16 cellular contexts compared by ENCODE assay signal in genomic region chr14:50340945-50341344, GRCh38. TPM values are rescaled to one million over a fixed set of nuclear protein-coding genes. Genes with fewer than 3 reads are reported as not detected.
DNase-seq lines count a peak whose midpoint lies in the region; ATAC-seq and TF ChIP-seq lines count a peak whose summit lies in the region.
"Had no signal": no experiment of that assay in that cellular context is flagged by ENCODE, and none has a peak within 500 bp of the region (broad histone marks: within the 10 kb centered on the region; RNA-seq: fewer than 3 reads in every experiment).

No MANE protein-coding gene starts in this region.

- no peaks in the 10 kb centered on the region for H3K9me3 Mint-ChIP-seq in immature natural killer cell
- H3K9me3 Mint-ChIP-seq: activated T-helper 17 cell treated with anti-CD3 and anti-CD28 coated beads, Interleukin-2, amount 50 U/mL, for 72 hours; T-helper 2 cell treated with Interferon-gamma antibody and Interleukin-4, amounts not matched to agents 5 μg/mL and 100 μg/mL, for 36 hours had no signal

- DNase-seq in GM12864 (ENCODE audit: low read depth) = no peak
- no peak for DNase-seq in RWPE2 (ENCODE audit: low spot score)
- peak; percentile 37 for DNase-seq in esophagus muscularis mucosa (ENCODE audit: extremely low spot score)
- DNase-seq in mucosa of gallbladder (ENCODE audit: low spot score) = no peak
- no peak for DNase-seq in right cardiac atrium
- DNase-seq in immature natural killer cell = no peak
- DNase-seq in effector CD4-positive, alpha-beta T cell = no peak
- DNase-seq: islet precursor cell, midbrain, NCI-H1092, posterior cingulate gyrus had no signal

- H3K4me1 ChIP-seq in RWPE2 (ENCODE audit: insufficient read depth, poor library complexity, severe bottlenecking) (peaks cover 9% of the 10 kb centered on the region), esophagus muscularis mucosa (peaks cover 30 to 57% (median 51%) of the 10 kb centered on the region in 4 donors), right cardiac atrium (ENCODE audit: control insufficient read depth, insufficient read depth, low read length) (peaks cover 8% of the 10 kb centered on the region)

- peaks cover 4 to 8% (median 4%) of the 10 kb centered on the region in 3 donors for H3K36me3 Mint-ChIP-seq in immature natural killer cell

- H3K27ac ChIP-seq in 22Rv1 (no peak overlapping the region), RWPE2 (ENCODE audit: poor library complexity, severe bottlenecking) (no peak overlapping the region), esophagus muscularis mucosa (replicated peaks in 1 of 4) (no peak overlapping the region), right cardiac atrium (ENCODE audit: low read length) (no peak overlapping the region)
- H3K27ac ChIP-seq: RWPE1 had no signal

- no peak for TF ChIP-seq EP300 in esophagus muscularis mucosa (IDR thresholded peaks at IDR 0.05)

- 95% methylated on average over 9 of the region's 9 CpGs for WGBS in esophagus muscularis mucosa
- WGBS in right cardiac atrium = 92% methylated on average over 9 of the region's 9 CpGs

- ATAC-seq in RWPE2 (ENCODE audit: low read depth) = no peak
- no peak for ATAC-seq in right cardiac atrium
- ATAC-seq: activated T-helper 17 cell treated with anti-CD3 and anti-CD28 coated beads, Interleukin-2, amount 50 U/mL, for 72 hours had no signal

- H3K4me3 ChIP-seq in GM12864 (ENCODE audit: low read depth, low read length) = no peak overlapping the region
- H3K4me3 ChIP-seq in RWPE2 (ENCODE audit: severe bottlenecking) = no peak overlapping the region
- no peak overlapping the region for H3K4me3 ChIP-seq in esophagus muscularis mucosa
- H3K4me3 ChIP-seq in right cardiac atrium (ENCODE audit: low read length) = no peak overlapping the region
- H3K4me3 ChIP-seq: tibial nerve had no signal

- H3K9me3 ChIP-seq in RWPE2 (ENCODE audit: severe bottlenecking) (no peaks in the 10 kb centered on the region), esophagus muscularis mucosa (no peaks in the 10 kb centered on the region), right cardiac atrium (ENCODE audit: control insufficient read depth, low read length) (no peaks in the 10 kb centered on the region)
- H3K9me3 ChIP-seq: tibial nerve had no signal

- H3K27me3 Mint-ChIP-seq in immature natural killer cell (ENCODE audit: low read depth in 3 of 3) = no peaks in the 10 kb centered on the region
- H3K27me3 Mint-ChIP-seq: activated T-helper 17 cell treated with anti-CD3 and anti-CD28 coated beads, Interleukin-2, amount 50 U/mL, for 72 hours had no signal

- no peak overlapping the region for H3K4me3 Mint-ChIP-seq in immature natural killer cell
- H3K4me3 Mint-ChIP-seq: activated T-helper 17 cell treated with anti-CD3 and anti-CD28 coated beads, Interleukin-2, amount 50 U/mL, for 72 hours; T-helper 2 cell treated with Interferon-gamma antibody and Interleukin-4, amounts not matched to agents 5 μg/mL and 100 μg/mL, for 36 hours had no signal

- no peaks in the 10 kb centered on the region for H3K27me3 ChIP-seq in RWPE2 (ENCODE audit: insufficient read depth, poor library complexity, severe bottlenecking)
- H3K27me3 ChIP-seq in esophagus muscularis mucosa = no peaks in the 10 kb centered on the region
- H3K27me3 ChIP-seq in right cardiac atrium (ENCODE audit: control insufficient read depth, insufficient read depth) = no peaks in the 10 kb centered on the region
- H3K27me3 ChIP-seq: tibial nerve had no signal

- peaks cover 12 to 26% of the 10 kb centered on the region in 2 donors for H3K4me1 Mint-ChIP-seq in immature natural killer cell

- H3K36me3 ChIP-seq in RWPE2 (ENCODE audit: low read depth) (no peaks in the 10 kb centered on the region), esophagus muscularis mucosa (peaks cover 0 to 11% (median 3%) of the 10 kb centered on the region in 4 donors)

- intact Hi-C loops in esophagus muscularis mucosa (cut with DNase I) = loop anchor here (10.0 kb wide), 1 partner anchor 54 kb away; the partner anchor contains the start of gene CDKL1
- intact Hi-C loops in right cardiac atrium (cut with DNase I) = no loop called here

- no peak for TF ChIP-seq POLR2A in esophagus muscularis mucosa (IDR thresholded peaks at IDR 0.05; ENCODE audit: low read depth)

- no peak overlapping the region for H3K27ac Mint-ChIP-seq in immature natural killer cell
- H3K27ac Mint-ChIP-seq: activated T-helper 17 cell treated with anti-CD3 and anti-CD28 coated beads, Interleukin-2, amount 50 U/mL, for 72 hours; T-helper 2 cell treated with Interferon-gamma antibody and Interleukin-4, amounts not matched to agents 5 μg/mL and 100 μg/mL, for 36 hours had no signal

- peak; percentile 17; the same call in 1 of the 2 replicates for TF ChIP-seq CTCF in 22Rv1 (IDR thresholded peaks at IDR 0.05)
- TF ChIP-seq CTCF in GM12864 (IDR thresholded peaks at IDR 0.05; ENCODE audit: low read depth, low read length, missing control alignments) = peak; percentile 25
- TF ChIP-seq CTCF in RWPE2 (IDR thresholded peaks at IDR 0.05; ENCODE audit: poor library complexity, severe bottlenecking) = peak; percentile 16
- no peak for TF ChIP-seq CTCF in esophagus muscularis mucosa (IDR thresholded peaks at IDR 0.05)

RNA-seq across cellular contexts. Expression of gene DMAC2L, which starts 28.8 kb away (rescaled TPM):
- total RNA-seq in esophagus muscularis mucosa = 10 to 100 TPM in 3 of 4 donors, 1 to 10 TPM in 1; 9.9 to 33.6 (median 14.6) TPM
- 15.9 TPM for total RNA-seq in mucosa of gallbladder
- total RNA-seq in right cardiac atrium = 10 to 100 TPM; 14.8 to 23.6 (median 19.3) TPM
- 19.9 TPM for polyA plus RNA-seq in right cardiac atrium
- 10 to 100 TPM; 13.6 to 20.9 (median 20.0) TPM for polyA plus RNA-seq in immature natural killer cell

RNA-seq across cellular contexts. Expression of gene L2HGDH, which starts 28.9 kb away (rescaled TPM):
- total RNA-seq in esophagus muscularis mucosa (10 to 100 TPM in 1 of 4 donors, 1 to 10 TPM in 3; 4.0 to 12.2 (median 7.7) TPM), mucosa of gallbladder (7.7 TPM), right cardiac atrium (1 to 10 TPM; 5.2 to 9.4 (median 7.7) TPM)
- polyA plus RNA-seq in right cardiac atrium (4.4 TPM), immature natural killer cell (1 to 10 TPM; 2.4 to 6.4 (median 3.5) TPM)

RNA-seq across cellular contexts. Expression of gene CDKL1, which starts 55.7 kb away (rescaled TPM):
- total RNA-seq in esophagus muscularis mucosa = 10 to 100 TPM; 11.2 to 17.7 (median 12.3) TPM
- 9.4 TPM for total RNA-seq in mucosa of gallbladder
- total RNA-seq in right cardiac atrium = 1 to 10 TPM; 1.8 to 4.7 (median 3.5) TPM
- polyA plus RNA-seq in right cardiac atrium = 1.0 TPM
- 1 to 10 TPM; 3.6 to 9.9 (median 5.4) TPM for polyA plus RNA-seq in immature natural killer cell

Comparison
In these comparisons a context has a peak if more than half of its experiments do, and no peak if none do; other contexts are left out.
1. CTCF ChIP-seq: peak in 22Rv1 (single experiment), GM12864 (single experiment) and RWPE2 (single experiment); none in esophagus muscularis mucosa (0 of 3).